In genomic region chr12:50066402-50066801, GRCh38 we compare ENCODE assay signal across 13 cellular contexts. TPM values are rescaled to one million over a fixed set of nuclear protein-coding genes. Genes with fewer than 3 reads are reported as not detected.
DNase-seq lines count a peak whose midpoint lies in the region; TF ChIP-seq lines count a peak whose summit lies in the region.
"Had no signal": no experiment of that assay in that cellular context is flagged by ENCODE, and none has a peak within 500 bp of the region (broad histone marks: within the 10 kb centered on the region; RNA-seq: fewer than 3 reads in every experiment).

No MANE protein-coding gene starts in this region.

- H3K36me3 Mint-ChIP-seq in activated CD4-positive, alpha-beta T cell treated with anti-CD3 and anti-CD28 coated beads, Interleukin-2, amount 10 ng/mL, durations not matched to agents 24 days and 14 days (ENCODE audit: low read depth): peaks cover 1% of the 10 kb centered on the region

- no peak overlapping the region for H3K4me3 Mint-ChIP-seq in activated CD4-positive, alpha-beta T cell treated with anti-CD3 and anti-CD28 coated beads, Interleukin-2, amount 10 ng/mL, durations not matched to agents 24 days and 14 days

- no peaks in the 10 kb centered on the region for H3K27me3 ChIP-seq in kidney epithelial cell (ENCODE audit: control insufficient read depth, insufficient read depth, low read length)
- H3K27me3 ChIP-seq: adrenal gland, tibial nerve had no signal

- intact Hi-C loops in activated CD4-positive, alpha-beta T cell treated with anti-CD3 and anti-CD28 coated beads, Interleukin-2, amount 10 ng/mL, durations not matched to agents 24 days and 14 days (cut with micrococcal nuclease): no loop called here
- intact Hi-C loops in posterior vena cava (cut with DNase I): no loop called here

- no peak overlapping the region for H3K27ac Mint-ChIP-seq in activated CD4-positive, alpha-beta T cell treated with anti-CD3 and anti-CD28 coated beads, Interleukin-2, amount 10 ng/mL, durations not matched to agents 24 days and 14 days

- POLR2A ChIA-PET in AG04449 (lab: Yijun Ruan, JAX): interaction anchor here (1.2 kb wide), 1 partner anchor 18 kb away, joined by 4 read pairs; no protein-coding TSS in a partner anchor

- no peaks in the 10 kb centered on the region for H3K36me3 ChIP-seq in kidney epithelial cell (ENCODE audit: control insufficient read depth, insufficient read depth, low read length)
- H3K36me3 ChIP-seq: adrenal gland, tibial nerve had no signal

- no peak for TF ChIP-seq CTCF in AG04449 (IDR thresholded peaks at IDR 0.05; ENCODE audit: insufficient read depth, low read length, missing control alignments)
- TF ChIP-seq CTCF in HFF-Myc (IDR thresholded peaks at IDR 0.05; ENCODE audit: low read depth, low read length, missing control alignments): no peak
- no peak for TF ChIP-seq CTCF in kidney epithelial cell (IDR thresholded peaks at IDR 0.05; ENCODE audit: insufficient read depth, low read length, poor library complexity, severe bottlenecking)

- DNase-seq in AG04449 (ENCODE audit: low read depth, low spot score) (peak; percentile 84), HFF-Myc (ENCODE audit: extremely low read depth, low read depth) (peak; percentile 58), astrocyte of the hippocampus (ENCODE audit: low read depth, low spot score) (peak; percentile 88), kidney epithelial cell (ENCODE audit: low read depth) (peak; percentile 79), nucleus accumbens (lab: John Stamatoyannopoulos, UW) (no peak), posterior vena cava (ENCODE audit: low spot score) (no peak)
- DNase-seq in activated CD4-positive, alpha-beta T cell treated with anti-CD3 and anti-CD28 coated beads, Interleukin-2, amount 10 ng/mL, durations not matched to agents 24 days and 14 days: no peak
- DNase-seq in activated naive CD4-positive, alpha-beta T cell (lab: John Stamatoyannopoulos, UW): no peak
- DNase-seq: NCI-H187, T1000 had no signal

- peaks cover 12% of the 10 kb centered on the region for H3K4me1 Mint-ChIP-seq in activated CD4-positive, alpha-beta T cell treated with anti-CD3 and anti-CD28 coated beads, Interleukin-2, amount 10 ng/mL, durations not matched to agents 24 days and 14 days

- H3K4me3 ChIP-seq in AG04449 (ENCODE audit: low read depth, low read length): no peak overlapping the region
- no peak overlapping the region for H3K4me3 ChIP-seq in HFF-Myc (replicated peaks; ENCODE audit: low read depth, low read length)
- H3K4me3 ChIP-seq in kidney epithelial cell (ENCODE audit: low read depth, low read length): no peak overlapping the region
- H3K4me3 ChIP-seq: adrenal gland, skin epidermis, tibial nerve had no signal

- H3K9me3 Mint-ChIP-seq in activated CD4-positive, alpha-beta T cell treated with anti-CD3 and anti-CD28 coated beads, Interleukin-2, amount 10 ng/mL, durations not matched to agents 24 days and 14 days: no peaks in the 10 kb centered on the region

- H3K27me3 Mint-ChIP-seq in activated CD4-positive, alpha-beta T cell treated with anti-CD3 and anti-CD28 coated beads, Interleukin-2, amount 10 ng/mL, durations not matched to agents 24 days and 14 days: peaks cover 4% of the 10 kb centered on the region

- CTCF ChIA-PET in AG04449 (lab: Yijun Ruan, JAX): interaction anchor here (1.5 to 22.9 kb wide), 11 partner anchors 8 to 199 kb away, joined by 4 to 1042 read pairs (median 27); partner anchors contain the start of genes AQP5, AQP6, COX14 and SMARCD1

RNA-seq across cellular contexts. Expression of gene ASIC1, which starts 9.0 kb away (rescaled TPM):
- 0.75 and 3.6 TPM in 2 replicates for total RNA-seq in kidney epithelial cell
- 17.6 and 19.7 TPM in 2 replicates for total RNA-seq in activated CD4-positive, alpha-beta T cell treated with anti-CD3 and anti-CD28 coated beads, Interleukin-2, amount 10 ng/mL, durations not matched to agents 24 days and 14 days
- total RNA-seq in posterior vena cava: 1 to 10 TPM; 2.5 to 4.2 TPM

RNA-seq across cellular contexts. Expression of gene SMARCD1, which starts 18.7 kb away (rescaled TPM):
- total RNA-seq in kidney epithelial cell: 133 and 165 TPM in 2 replicates
- total RNA-seq in activated CD4-positive, alpha-beta T cell treated with anti-CD3 and anti-CD28 coated beads, Interleukin-2, amount 10 ng/mL, durations not matched to agents 24 days and 14 days: 73.1 and 82.5 TPM in 2 replicates
- 10 to 100 TPM; 27.9 to 33.0 TPM for total RNA-seq in posterior vena cava

RNA-seq across cellular contexts. Expression of gene GPD1, which starts 37.4 kb away (rescaled TPM):
- total RNA-seq in kidney epithelial cell (0.04 and 0.14 TPM in 2 replicates), posterior vena cava (1 to 10 TPM; 1.5 to 4.5 TPM)
- 0.62 and 0.91 TPM in 2 replicates for total RNA-seq in activated CD4-positive, alpha-beta T cell treated with anti-CD3 and anti-CD28 coated beads, Interleukin-2, amount 10 ng/mL, durations not matched to agents 24 days and 14 days

RNA-seq across cellular contexts. Expression of gene RACGAP1, which starts 41.1 kb away (rescaled TPM):
- total RNA-seq in kidney epithelial cell (12.1 and 12.3 TPM in 2 replicates), posterior vena cava (10 to 100 TPM in 1 of 2 donors, 1 to 10 TPM in 1; 9.9 to 10.5 TPM)
- total RNA-seq in activated CD4-positive, alpha-beta T cell treated with anti-CD3 and anti-CD28 coated beads, Interleukin-2, amount 10 ng/mL, durations not matched to agents 24 days and 14 days: 71.2 and 71.6 TPM in 2 replicates

RNA-seq across cellular contexts. Expression of gene COX14, which starts 45.6 kb away (rescaled TPM):
- 35.5 and 53.7 TPM in 2 replicates for total RNA-seq in kidney epithelial cell
- 44.0 and 45.0 TPM in 2 replicates for total RNA-seq in activated CD4-positive, alpha-beta T cell treated with anti-CD3 and anti-CD28 coated beads, Interleukin-2, amount 10 ng/mL, durations not matched to agents 24 days and 14 days
- total RNA-seq in posterior vena cava: 10 to 100 TPM; 44.7 to 54.3 TPM

Comparison
In these comparisons a context has a peak if more than half of its experiments do, and no peak if none do; other contexts are left out.
1. DNase-seq: peak in AG04449 (single experiment), HFF-Myc (single experiment), astrocyte of the hippocampus (single experiment) and kidney epithelial cell (single experiment); none in nucleus accumbens (0 of 56), activated CD4-positive, alpha-beta T cell treated with anti-CD3 and anti-CD28 coated beads, Interleukin-2, amount 10 ng/mL, durations not matched to agents 24 days and 14 days (single experiment), activated naive CD4-positive, alpha-beta T cell (0 of 4) and posterior vena cava (single experiment).